Comparison of ENCODE assay signal across 26 cellular contexts in genomic region chr22:22924369-22925145, GRCh38. TPM values are rescaled to one million over a fixed set of nuclear protein-coding genes. Genes with fewer than 3 reads are reported as not detected.
"Had no signal": no experiment of that assay in that cellular context is flagged by ENCODE, and none has a peak within 500 bp of the region (broad histone marks: within the 10 kb centered on the region; RNA-seq: fewer than 3 reads in every experiment).

No MANE protein-coding gene starts in this region.

- H3K27me3 Mint-ChIP-seq: activated CD4-positive, alpha-beta T cell treated with anti-CD3 and anti-CD28 coated beads, Interleukin-2, amount 10 ng/mL, durations not matched to agents 24 days and 14 days; activated CD8-positive, alpha-beta T cell treated with anti-CD3 and anti-CD28 coated beads for 36 hours; effector memory CD8-positive, alpha-beta T cell had no signal

- H3K27ac Mint-ChIP-seq: activated CD4-positive, alpha-beta T cell treated with anti-CD3 and anti-CD28 coated beads, Interleukin-2, amount 10 ng/mL, durations not matched to agents 24 days and 14 days; activated CD8-positive, alpha-beta T cell treated with anti-CD3 and anti-CD28 coated beads for 36 hours; activated naive CD8-positive, alpha-beta T cell treated with anti-CD3 and anti-CD28 coated beads, Interleukin-2, amount 10 ng/mL, durations not matched to agents 7 days and 5 days; activated T-helper 2 cell treated with anti-CD3 and anti-CD28 coated beads, Interferon-gamma antibody, Interleukin-2, Interleukin-4, amounts not matched to agents 10 μg/mL and 5 μg/mL and 100 μg/mL, durations not matched to agents 14 hours and 24 hours and 36 hours; mesothelial cell of epicardium had no signal

- H3K4me3 ChIP-seq: lung, prostate gland, suprapubic skin, transverse colon, uterus had no signal

- FAIRE-seq: islet of Langerhans had no signal

- H3K4me1 ChIP-seq: uterus had no signal

- DNase-seq: activated CD4-positive, alpha-beta T cell treated with anti-CD3 and anti-CD28 coated beads, Interleukin-2, amount 10 ng/mL, durations not matched to agents 24 days and 14 days; activated CD8-positive, alpha-beta T cell treated with anti-CD3 and anti-CD28 coated beads for 36 hours; activated naive CD4-positive, alpha-beta T cell treated with Interleukin-2 at 50 U/mL for 16 hours; activated naive CD8-positive, alpha-beta T cell treated with anti-CD3 and anti-CD28 coated beads, Interleukin-2, amount 10 ng/mL, durations not matched to agents 7 days and 5 days; activated T-cell treated with anti-CD3 and anti-CD28 coated beads, Interleukin-2, amount 50 U/mL, for 1 hour; amygdala; effector memory CD8-positive, alpha-beta T cell; foreskin fibroblast; left cardiac atrium; stimulated activated naive CD8-positive, alpha-beta T cell treated with anti-CD3 and anti-CD28 coated beads, Interleukin-15, amount 100 ng/mL, for 72 hours; T-helper 9 cell; transverse colon; uterus had no signal

- H3K4me3 Mint-ChIP-seq: activated CD4-positive, alpha-beta T cell treated with anti-CD3 and anti-CD28 coated beads, Interleukin-2, amount 10 ng/mL, durations not matched to agents 24 days and 14 days; activated CD8-positive, alpha-beta T cell treated with anti-CD3 and anti-CD28 coated beads for 36 hours; activated naive CD8-positive, alpha-beta T cell treated with anti-CD3 and anti-CD28 coated beads, Interleukin-2, amount 10 ng/mL, durations not matched to agents 7 days and 5 days; effector memory CD8-positive, alpha-beta T cell; mesothelial cell of epicardium; nephron; stimulated activated naive CD8-positive, alpha-beta T cell treated with anti-CD3 and anti-CD28 coated beads, Interleukin-15, amount 100 ng/mL, for 72 hours had no signal

- H3K9me3 ChIP-seq: prostate gland, suprapubic skin, transverse colon, uterus had no signal

- H3K36me3 Mint-ChIP-seq: activated naive CD8-positive, alpha-beta T cell treated with anti-CD3 and anti-CD28 coated beads, Interleukin-2, amount 10 ng/mL, durations not matched to agents 7 days and 5 days; mesothelial cell of epicardium had no signal

- H3K36me3 ChIP-seq: prostate gland, suprapubic skin, transverse colon, uterus had no signal

- H3K9me3 Mint-ChIP-seq: activated CD4-positive, alpha-beta T cell treated with anti-CD3 and anti-CD28 coated beads, Interleukin-2, amount 10 ng/mL, durations not matched to agents 24 days and 14 days; activated CD8-positive, alpha-beta T cell treated with anti-CD3 and anti-CD28 coated beads for 36 hours; activated naive CD8-positive, alpha-beta T cell treated with anti-CD3 and anti-CD28 coated beads, Interleukin-2, amount 10 ng/mL, durations not matched to agents 7 days and 5 days; activated T-helper 2 cell treated with anti-CD3 and anti-CD28 coated beads, Interferon-gamma antibody, Interleukin-2, Interleukin-4, amounts not matched to agents 10 μg/mL and 5 μg/mL and 100 μg/mL, durations not matched to agents 14 hours and 24 hours and 36 hours; effector memory CD8-positive, alpha-beta T cell; mesothelial cell of epicardium; nephron; stimulated activated naive CD8-positive, alpha-beta T cell treated with anti-CD3 and anti-CD28 coated beads, Interleukin-15, amount 100 ng/mL, for 72 hours had no signal

- H3K27ac ChIP-seq: epithelial cell of prostate, prostate gland, suprapubic skin, transverse colon, uterus had no signal

- H3K27me3 ChIP-seq: suprapubic skin, transverse colon, uterus had no signal

- ATAC-seq: activated CD8-positive, alpha-beta T cell treated with anti-CD3 and anti-CD28 coated beads for 36 hours; effector memory CD8-positive, alpha-beta T cell; left cardiac atrium; right cardiac atrium; stimulated activated naive CD8-positive, alpha-beta T cell treated with anti-CD3 and anti-CD28 coated beads, Interleukin-15, amount 100 ng/mL, for 72 hours had no signal

RNA-seq across cellular contexts. Expression of gene IGLL5, which starts 36.9 kb away (rescaled TPM):
- total RNA-seq: activated CD4-positive, alpha-beta T cell treated with anti-CD3 and anti-CD28 coated beads, Interleukin-2, amount 10 ng/mL, durations not matched to agents 24 days and 14 days; activated CD8-positive, alpha-beta T cell treated with anti-CD3 and anti-CD28 coated beads for 36 hours; activated naive CD8-positive, alpha-beta T cell treated with anti-CD3 and anti-CD28 coated beads, Interleukin-2, amount 10 ng/mL, durations not matched to agents 7 days and 5 days; activated T-helper 2 cell treated with anti-CD3 and anti-CD28 coated beads, Interferon-gamma antibody, Interleukin-2, Interleukin-4, amounts not matched to agents 10 μg/mL and 5 μg/mL and 100 μg/mL, durations not matched to agents 14 hours and 24 hours and 36 hours; cardiac septum; dermis microvascular lymphatic vessel endothelial cell; glomerular endothelial cell; mesothelial cell of epicardium; prostate gland; skeletal muscle tissue; suprapubic skin had no signal
- polyA plus RNA-seq: right cardiac atrium had no signal
